In genomic region chr11:126328444-126328843, GRCh38 we compare ENCODE assay signal across 18 cellular contexts. TPM values are rescaled to one million over a fixed set of nuclear protein-coding genes. Genes with fewer than 3 reads are reported as not detected.
DNase-seq lines count a peak whose midpoint lies in the region; ATAC-seq and TF ChIP-seq lines count a peak whose summit lies in the region.
"Had no signal": no experiment of that assay in that cellular context is flagged by ENCODE, and none has a peak within 500 bp of the region (broad histone marks: within the 10 kb centered on the region; RNA-seq: fewer than 3 reads in every experiment).

No MANE protein-coding gene starts in this region.

- H3K27ac ChIP-seq in BLaER1 (peak overlapping the region; percentile 51), DND-41 (ENCODE audit: low read length) (peak overlapping the region; percentile 23; the same call in 1 of the 2 replicates)
- H3K27ac ChIP-seq: ascending aorta, sigmoid colon, stomach had no signal

- H3K4me1 ChIP-seq in BLaER1 (peaks cover 16% of the 10 kb centered on the region), DND-41 (ENCODE audit: insufficient read depth, low read length) (0 out of 2 replicates have a peak, but pooled peaks cover 2% of the 10 kb centered on the region)
- H3K4me1 ChIP-seq: ascending aorta had no signal

- no peaks in the 10 kb centered on the region for H3K9me3 ChIP-seq in BLaER1
- no peaks in the 10 kb centered on the region for H3K9me3 ChIP-seq in DND-41 (ENCODE audit: insufficient read depth, low read length, severe bottlenecking)
- H3K9me3 ChIP-seq: ascending aorta, mucosa of descending colon, sigmoid colon, stomach had no signal

- H4K20me1 ChIP-seq in BLaER1, result no peaks in the 10 kb centered on the region
- H4K20me1 ChIP-seq in DND-41 (ENCODE audit: insufficient read depth, low read length), result peaks cover 2% of the 10 kb centered on the region; the same call in 1 of the 2 replicates

- H3K4me2 ChIP-seq in BLaER1 (no peak overlapping the region), DND-41 (ENCODE audit: insufficient read depth, low read length) (no peak overlapping the region)

- H3K4me1 Mint-ChIP-seq in central memory CD8-positive, alpha-beta T cell, result peaks cover 46% of the 10 kb centered on the region
- H3K4me1 Mint-ChIP-seq in natural killer cell (peaks cover 56 to 57% of the 10 kb centered on the region in 2 donors), HFFc6 (ENCODE audit: low read depth) (peaks cover 23% of the 10 kb centered on the region)

- no peaks in the 10 kb centered on the region for H3K79me2 ChIP-seq in DND-41 (ENCODE audit: insufficient read depth, low read length)

- ATAC-seq in DND-41 (ENCODE audit: insufficient read depth, low read depth) (peak; percentile 50), natural killer cell (no peak)
- no peak for ATAC-seq in central memory CD8-positive, alpha-beta T cell (replicated peaks; ENCODE audit: extremely low read depth, poor library complexity, severe bottlenecking)
- ATAC-seq: mucosa of descending colon had no signal

- H3K36me3 ChIP-seq in BLaER1 (peaks cover 53% of the 10 kb centered on the region), DND-41 (ENCODE audit: insufficient read depth, low read length) (peaks cover 19% of the 10 kb centered on the region)

- intact Hi-C loops in natural killer cell (cut with micrococcal nuclease), result loop anchor here (2.0 kb wide), 1 partner anchor 24 kb away; no protein-coding TSS in a partner anchor

- H3K36me3 Mint-ChIP-seq in central memory CD8-positive, alpha-beta T cell (ENCODE audit: insufficient read depth), result peaks cover 12% of the 10 kb centered on the region
- no peaks in the 10 kb centered on the region for H3K36me3 Mint-ChIP-seq in natural killer cell
- no peaks in the 10 kb centered on the region for H3K36me3 Mint-ChIP-seq in HFFc6 (ENCODE audit: low read depth)

- H3K4me3 ChIP-seq in BLaER1 (no peak overlapping the region), DND-41 (ENCODE audit: low read depth in 1 of 2, low read length in 2 of 2) (no peak overlapping the region)
- H3K4me3 ChIP-seq: ascending aorta, mucosa of descending colon, sigmoid colon, stomach had no signal

- H3K9ac ChIP-seq in BLaER1 (no peak overlapping the region), DND-41 (ENCODE audit: low read depth, low read length) (no peak overlapping the region)

- H2AFZ ChIP-seq in DND-41 (ENCODE audit: low read depth, low read length), result no peak overlapping the region

- H3K27me3 Mint-ChIP-seq in central memory CD8-positive, alpha-beta T cell, result no peaks in the 10 kb centered on the region
- H3K27me3 Mint-ChIP-seq in natural killer cell (ENCODE audit: low read depth in 2 of 2) (no peaks in the 10 kb centered on the region), HFFc6 (ENCODE audit: insufficient read depth) (peaks cover 4% of the 10 kb centered on the region; the same call in 1 of the 2 replicates)

- H3K9me3 Mint-ChIP-seq in central memory CD8-positive, alpha-beta T cell, result no peaks in the 10 kb centered on the region
- H3K9me3 Mint-ChIP-seq in natural killer cell, result no peaks in the 10 kb centered on the region
- H3K9me3 Mint-ChIP-seq in HFFc6, result no peaks in the 10 kb centered on the region

- H3K27me3 ChIP-seq in BLaER1 (no peaks in the 10 kb centered on the region), DND-41 (ENCODE audit: insufficient read depth, low read length, poor library complexity) (no peaks in the 10 kb centered on the region)
- H3K27me3 ChIP-seq: ascending aorta, sigmoid colon, stomach had no signal

- H3K27ac Mint-ChIP-seq in central memory CD8-positive, alpha-beta T cell (ENCODE audit: low read depth), result peak overlapping the region; percentile 79
- peak overlapping the region; percentile 88 to 97 for H3K27ac Mint-ChIP-seq in natural killer cell
- no peak overlapping the region for H3K27ac Mint-ChIP-seq in HFFc6

- TF ChIP-seq CTCF in DND-41 (IDR thresholded peaks at IDR 0.05; ENCODE audit: borderline replicate concordance, extremely low read depth, low read length, poor library complexity, severe bottlenecking), result no peak
- no peak for TF ChIP-seq CTCF in natural killer cell (IDR thresholded peaks at IDR 0.05)
- TF ChIP-seq CTCF in HFFc6 (IDR thresholded peaks at IDR 0.05), result no peak

- DNase-seq in DND-41 (no peak), natural killer cell (no peak), GM19240 (ENCODE audit: insufficient read length, low spot score) (no peak), HFFc6 (no peak), DMS79 (lab: John Stamatoyannopoulos, UW) (no peak), NCI-H187 (lab: John Stamatoyannopoulos, UW) (no peak)
- no peak for DNase-seq in central memory CD8-positive, alpha-beta T cell (ENCODE audit: low spot score in 2 of 2)
- DNase-seq: activated CD4-positive, alpha-beta T cell treated with anti-CD3 and anti-CD28 coated beads for 48 hours; activated naive CD4-positive, alpha-beta T cell; hypothalamus; NCI-H1694 treated with DMSO at 0.1 percent for 48 hours; NCI-H226; sigmoid colon; stomach; SW 1271 had no signal

- no peak overlapping the region for H3K4me3 Mint-ChIP-seq in central memory CD8-positive, alpha-beta T cell
- H3K4me3 Mint-ChIP-seq in natural killer cell (peak overlapping the region; percentile 79), HFFc6 (no peak overlapping the region)

RNA-seq across cellular contexts. Expression of gene DCPS, which starts 24.6 kb away (rescaled TPM):
- total RNA-seq in natural killer cell, result 10 to 100 TPM; 20.1 to 25.8 (median 23.1) TPM
- total RNA-seq in HFFc6 (2021; fragmentation: NEBNext Ultra II Directional; extraction: Animal tissue kit (Norgen Biotek cat#: 25700)), result 10 to 100 TPM; 19.0 to 26.6 (median 24.3) TPM

RNA-seq across cellular contexts. Expression of gene ST3GAL4, which starts 27.0 kb away (rescaled TPM):
- total RNA-seq in natural killer cell, result 10 to 100 TPM; 43.3 to 57.6 (median 47.3) TPM
- 10 to 100 TPM; 25.9 to 34.6 (median 30.0) TPM for total RNA-seq in HFFc6 (2021; fragmentation: NEBNext Ultra II Directional; extraction: Animal tissue kit (Norgen Biotek cat#: 25700))

RNA-seq across cellular contexts. Expression of gene TIRAP, which starts 45.6 kb away (rescaled TPM):
- 10 to 100 TPM; 14.5 to 24.0 (median 19.5) TPM for total RNA-seq in natural killer cell
- 1 to 10 TPM; 7.6 to 9.7 (median 8.2) TPM for total RNA-seq in HFFc6 (2021; fragmentation: NEBNext Ultra II Directional; extraction: Animal tissue kit (Norgen Biotek cat#: 25700))

RNA-seq across cellular contexts. Expression of gene FOXRED1, which starts 59.5 kb away (rescaled TPM):
- total RNA-seq in natural killer cell, result 10 to 100 TPM; 31.1 to 37.9 (median 31.3) TPM
- 10 to 100 TPM; 10.4 to 15.9 (median 14.9) TPM for total RNA-seq in HFFc6 (2021; fragmentation: NEBNext Ultra II Directional; extraction: Animal tissue kit (Norgen Biotek cat#: 25700))

RNA-seq across cellular contexts. Expression of gene SRPRA, which starts 59.7 kb away (rescaled TPM):
- 100 to 1,000 TPM; 188 to 225 (median 195) TPM for total RNA-seq in natural killer cell
- total RNA-seq in HFFc6 (2021; fragmentation: NEBNext Ultra II Directional; extraction: Animal tissue kit (Norgen Biotek cat#: 25700)), result 100 to 1,000 TPM; 153 to 177 (median 162) TPM
